ENCODE assay signal across 8 cellular contexts in genomic region chr6:28940294-28940858, GRCh38. TPM values are rescaled to one million over a fixed set of nuclear protein-coding genes. Genes with fewer than 3 reads are reported as not detected.
DNase-seq lines count a peak whose midpoint lies in the region; ATAC-seq, FAIRE-seq and TF ChIP-seq lines count a peak whose summit lies in the region.

No MANE protein-coding gene starts in this region.

- TF ChIP-seq POLR2A in endothelial cell of umbilical vein (IDR thresholded peaks at IDR 0.05; ENCODE audit: low read depth, low read length) (no peak), testis (IDR thresholded peaks at IDR 0.05) (no peak)

- no peaks in the 10 kb centered on the region for H4K20me1 ChIP-seq in endothelial cell of umbilical vein (replicated peaks; ENCODE audit: control insufficient read depth, extremely low read depth, insufficient read depth, low read length)

- peak overlapping the region; percentile 97 for H3K4me2 ChIP-seq in endothelial cell of umbilical vein (ENCODE audit: insufficient read depth, low read length)

- peak; percentile 72 for DNase-seq in GM12865 (ENCODE audit: low read depth)
- peak; percentile 37 for DNase-seq in NCI-H226
- peak; percentile 86 for DNase-seq in activated CD8-positive, alpha-beta memory T cell treated with anti-CD3 and anti-CD28 coated beads for 24 hours
- DNase-seq in endothelial cell of umbilical vein (ENCODE audit: low read depth, low spot score) = no peak
- peak; percentile 56 for DNase-seq in testis
- no peak for DNase-seq in cerebellar nuclear complex (lab: John Stamatoyannopoulos, UW)

- intact Hi-C loops in endothelial cell of umbilical vein (cut with micrococcal nuclease) = loop anchor here (1.0 to 5.0 kb wide), 6 partner anchors 16 to 398 kb away; no protein-coding TSS in a partner anchor
- intact Hi-C loops in testis (cut with DNase I; ENCODE audit: low total_unique reads) = loop anchor here (5.0 kb wide), 1 partner anchor 42 kb away; no protein-coding TSS in a partner anchor

- BruUV-seq in endothelial cell of umbilical vein (replicated peaks; lab: Mats Ljungman, UMichigan) = no TSS peak

- 1% methylated on average over 17 of the region's 17 CpGs for WGBS in testis, 2 donors

- H3K27me3 ChIP-seq in endothelial cell of umbilical vein (ENCODE audit: control insufficient read depth in 2 of 2, insufficient read depth in 2 of 2, low read length in 2 of 2) = no peaks in the 10 kb centered on the region
- no peaks in the 10 kb centered on the region for H3K27me3 ChIP-seq in mucosa of rectum (ENCODE audit: control insufficient read depth in 2 of 2, insufficient read depth in 2 of 2, low read length in 2 of 2)
- no peaks in the 10 kb centered on the region for H3K27me3 ChIP-seq in testis

- H3K79me2 ChIP-seq in endothelial cell of umbilical vein (ENCODE audit: control insufficient read depth, insufficient read depth, low read length) = no peaks in the 10 kb centered on the region

- H3K27ac ChIP-seq in endothelial cell of umbilical vein (ENCODE audit: insufficient read depth, low read depth, low read length) (peak overlapping the region; percentile 67), mucosa of rectum (ENCODE audit: low read depth in 2 of 2, low read length in 2 of 2) (peak overlapping the region; percentile 53 to 79), testis (peak overlapping the region; percentile 74 to 87)

- no peak for FAIRE-seq in endothelial cell of umbilical vein (lab: Jason Lieb, UNC)

- H3K4me1 ChIP-seq in endothelial cell of umbilical vein (ENCODE audit: control insufficient read depth, extremely low read depth, insufficient read depth, low read length) = peaks cover 11% of the 10 kb centered on the region
- peaks cover 22 to 23% of the 10 kb centered on the region in 2 donors for H3K4me1 ChIP-seq in mucosa of rectum (ENCODE audit: control insufficient read depth in 2 of 2, insufficient read depth in 2 of 2, low read length in 2 of 2)
- peaks cover 10% of the 10 kb centered on the region for H3K4me1 ChIP-seq in testis

- dilution Hi-C loops in endothelial cell of umbilical vein (cut with MboI; ENCODE audit: extremely low pct_ligation_motif_present, low sequenced_read_pairs) = no loop called here

- H3K9me3 ChIP-seq in endothelial cell of umbilical vein (replicated peaks; ENCODE audit: control insufficient read depth, insufficient read depth, low read length) (no peaks in the 10 kb centered on the region), mucosa of rectum (ENCODE audit: control insufficient read depth in 2 of 2, low read length in 2 of 2) (no peaks in the 10 kb centered on the region), testis (no peaks in the 10 kb centered on the region)

- H3K36me3 ChIP-seq in endothelial cell of umbilical vein (ENCODE audit: control insufficient read depth in 2 of 2, extremely low read depth in 1 of 2, insufficient read depth in 2 of 2, low read length in 2 of 2) = no peaks in the 10 kb centered on the region
- H3K36me3 ChIP-seq in mucosa of rectum (ENCODE audit: control insufficient read depth in 2 of 2, insufficient read depth in 2 of 2, low read length in 2 of 2) = no peaks in the 10 kb centered on the region
- no peaks in the 10 kb centered on the region for H3K36me3 ChIP-seq in testis (ENCODE audit: low read depth, missing control alignments)

- H3K9ac ChIP-seq in endothelial cell of umbilical vein (replicated peaks; ENCODE audit: extremely low read depth, insufficient read depth, low read length) (peak overlapping the region; percentile 74), mucosa of rectum (ENCODE audit: low read depth in 1 of 2, low read length in 2 of 2) (peak overlapping the region; percentile 49 to 77)

- peak overlapping the region; percentile 75 for H3K4me3 ChIP-seq in GM12865 (ENCODE audit: low read depth, low read length)
- peak overlapping the region; percentile 46 to 89 (median 86) for H3K4me3 ChIP-seq in endothelial cell of umbilical vein (replicated peaks in 1 of 3; ENCODE audit: insufficient read depth in 1 of 3, low read depth in 1 of 3, low read length in 3 of 3)
- peak overlapping the region; percentile 73 to 77 for H3K4me3 ChIP-seq in mucosa of rectum (ENCODE audit: low read length in 2 of 2)
- peak overlapping the region; percentile 64 to 77 for H3K4me3 ChIP-seq in testis

- POLR2A ChIA-PET in endothelial cell of umbilical vein (lab: Charles Lee) = interaction anchor here (1.8 kb wide), 1 partner anchor 17 kb away, joined by 9 read pairs; the partner anchor contains the start of gene TRIM27

- TF ChIP-seq CTCF in GM12865 (IDR thresholded peaks at IDR 0.05; ENCODE audit: insufficient read depth, low read depth, low read length, missing control alignments) (no peak), endothelial cell of umbilical vein (IDR thresholded peaks at IDR 0.05; ENCODE audit: extremely low read depth in 1 of 2, insufficient read depth in 1 of 2, low read depth in 1 of 2, low read length in 2 of 2) (no peak), testis (IDR thresholded peaks at IDR 0.05) (no peak)

- H3K9me1 ChIP-seq in endothelial cell of umbilical vein (replicated peaks; ENCODE audit: control insufficient read depth, extremely low read depth, insufficient read depth, low read length) = no peaks in the 10 kb centered on the region

- H2AFZ ChIP-seq in endothelial cell of umbilical vein (ENCODE audit: low read depth, low read length) = peak overlapping the region; percentile 86

- peak; percentile 30 for ATAC-seq in HG02759 (IDR thresholded peaks at IDR 0.05; ENCODE audit: unreplicated experiment)

- CTCF ChIA-PET in endothelial cell of umbilical vein (lab: Charles Lee) = interaction anchor here (0.7 to 1.9 kb wide), 10 partner anchors 16 to 211 kb away, joined by 3 to 10 read pairs (median 6); partner anchors contain the start of gene TRIM27

TF ChIP-seq in endothelial cell of umbilical vein, 7 proteins besides CTCF, POLR2A, EP300 and RAD21:
- TF ChIP-seq FOS (IDR thresholded peaks at IDR 0.05; ENCODE audit: borderline replicate concordance, insufficient read depth, low read length) (no peak), JUN (IDR thresholded peaks at IDR 0.05; ENCODE audit: borderline replicate concordance, insufficient read depth, insufficient read length, low read depth) (no peak), GATA2 (IDR thresholded peaks at IDR 0.05; ENCODE audit: insufficient read depth, insufficient read length, low read depth, low read length) (no peak), POLR2AphosphoS5 (IDR thresholded peaks at IDR 0.05; ENCODE audit: insufficient read depth, low read depth, low read length) (no peak), EZH2 (IDR thresholded peaks at IDR 0.05; ENCODE audit: borderline replicate concordance, low read depth, low read length, severe bottlenecking) (no peak), MYC (IDR thresholded peaks at IDR 0.05; ENCODE audit: low read depth, low read length) (no peak), MAX (IDR thresholded peaks at IDR 0.05; ENCODE audit: insufficient read depth, insufficient read length) (no peak)
TF ChIP-seq in endothelial cell of umbilical vein: peak in this region for 0.

RNA-seq across cellular contexts. Expression of gene TRIM27, which starts 16.6 kb away (rescaled TPM):
- total RNA-seq in endothelial cell of umbilical vein (67.5 and 69.2 TPM in 2 replicates), testis (10 to 100 TPM; 61.4 to 81.2 TPM)
- polyA plus RNA-seq in endothelial cell of umbilical vein (67.1 and 71.9 TPM in 2 replicates), testis (ENCODE audit: insufficient read depth, low read depth, low replicate concordance) (29.8 TPM)
- polyA plus RNA-seq in endothelial cell of umbilical vein (2011; cell fraction: cytosol; rRNA removed) = 46.7 and 47.8 TPM in 2 replicates
- 101 and 124 TPM in 2 replicates for polyA plus RNA-seq in endothelial cell of umbilical vein (2011; cell fraction: nucleus; rRNA removed)
- 38.5 and 44.5 TPM in 2 replicates for polyA plus RNA-seq in endothelial cell of umbilical vein (2012)
- polyA minus RNA-seq in endothelial cell of umbilical vein = 97.6 and 98.7 TPM in 2 replicates
- polyA minus RNA-seq in endothelial cell of umbilical vein (2011; cell fraction: cytosol; rRNA and poly(A)+ RNA removed) = 76.8 TPM
- 57.8 and 68.6 TPM in 2 replicates for polyA minus RNA-seq in endothelial cell of umbilical vein (2011; cell fraction: nucleus; rRNA and poly(A)+ RNA removed)

Comparison
In these comparisons a context has a peak if more than half of its experiments do, and no peak if none do; other contexts are left out.
1. DNase-seq: peak in GM12865 (single experiment), NCI-H226 (single experiment), activated CD8-positive, alpha-beta memory T cell treated with anti-CD3 and anti-CD28 coated beads for 24 hours (single experiment) and testis (single experiment); none in endothelial cell of umbilical vein (single experiment) and cerebellar nuclear complex (0 of 2).
2. Peak in every context shown above with its lines, with median percentiles within 50 percentile points of each other: H3K4me3 ChIP-seq and H3K27ac ChIP-seq.